In the genomic region with DNA sequence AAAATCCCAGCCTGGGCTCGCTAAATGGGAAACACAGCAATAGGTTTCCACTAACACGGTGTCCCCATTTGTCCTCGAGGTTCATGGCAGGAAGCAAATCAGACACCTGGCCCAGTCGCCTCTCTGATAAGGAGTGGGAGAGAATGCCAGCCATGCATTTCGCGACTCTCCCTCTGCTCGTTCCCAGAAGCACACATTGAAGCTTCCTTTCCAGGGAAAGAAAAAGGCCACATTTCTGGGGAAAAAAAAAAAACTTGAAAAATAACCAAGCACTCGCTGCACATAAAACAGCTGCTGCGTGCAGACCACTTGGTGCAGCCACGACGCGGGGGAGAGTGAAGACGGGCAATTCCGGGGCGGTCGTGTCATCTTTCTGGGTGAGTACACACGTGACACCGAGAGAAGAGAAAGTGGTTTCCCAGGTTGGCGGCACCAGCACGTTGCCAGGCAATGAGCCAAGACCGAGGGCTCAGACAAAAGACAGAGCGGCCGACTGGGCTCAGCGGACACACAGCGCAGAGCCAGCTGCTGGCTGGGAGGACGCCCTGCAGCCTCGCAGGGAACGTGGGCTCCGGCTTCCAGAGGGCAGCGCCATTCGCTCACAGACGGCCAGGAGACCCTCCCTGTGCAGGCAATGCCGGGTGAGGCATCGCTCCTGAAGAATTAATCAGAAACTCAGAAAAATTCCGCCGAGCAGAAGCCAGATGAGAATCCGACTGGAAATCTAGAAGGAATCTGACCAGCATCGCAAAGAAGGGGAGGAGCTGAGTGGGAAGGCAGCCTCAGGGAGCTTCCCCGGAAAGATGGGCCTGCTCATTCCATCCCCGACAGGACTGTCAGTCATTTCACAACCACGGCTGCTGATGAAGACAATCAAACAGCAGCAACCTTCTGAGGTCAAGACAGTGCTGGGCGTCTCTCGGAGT, we compare ENCODE assay signal across 9 cellular contexts.
A peak's percentile ranks its signal among the peaks of the same experiment; 100 is the strongest.
DNase-seq lines count a peak whose midpoint lies in the region; ATAC-seq lines count a peak whose summit lies in the region.
"Had no signal": no experiment of that assay in that cellular context is flagged by ENCODE, and none has a peak within 500 bp of the region (broad histone marks: within the 10 kb centered on the region; RNA-seq: fewer than 3 reads in every experiment).

No MANE protein-coding gene starts in this region.

- H3K9me3 Mint-ChIP-seq in activated CD8-positive, alpha-beta T cell treated with anti-CD3 and anti-CD28 coated beads, Interleukin-2, amount 10 ng/mL, durations not matched to agents 7 days and 5 days (ENCODE audit: insufficient read depth), result no peaks in the 10 kb centered on the region
- H3K9me3 Mint-ChIP-seq: neural crest cell had no signal

- peaks cover 3% of the 10 kb centered on the region for H3K4me1 Mint-ChIP-seq in activated CD8-positive, alpha-beta T cell treated with anti-CD3 and anti-CD28 coated beads, Interleukin-2, amount 10 ng/mL, durations not matched to agents 7 days and 5 days (ENCODE audit: low read depth)
- H3K4me1 Mint-ChIP-seq: neural crest cell had no signal

- DNase-seq in DMS79 treated with DMSO at 0.1 percent for 48 hours (lab: John Stamatoyannopoulos, UW) (peak; percentile 99), NCI-H1417 treated with DMSO at 0.1 percent for 48 hours (lab: John Stamatoyannopoulos, UW) (peak; percentile 25), head of caudate nucleus (peak in 41 of 42 donors; percentile 24 to 76 (median 48)), putamen (ENCODE audit: low spot score) (peak; percentile 7), germinal center (ENCODE audit: low spot score) (no peak)
- DNase-seq in activated CD8-positive, alpha-beta T cell treated with anti-CD3 and anti-CD28 coated beads, Interleukin-2, amount 10 ng/mL, durations not matched to agents 7 days and 5 days, result peak; percentile 39

- CTCF ChIA-PET in activated CD8-positive, alpha-beta T cell treated with anti-CD3 and anti-CD28 coated beads, Interleukin-2, amount 10 ng/mL, durations not matched to agents 7 days and 5 days (lab: Charles Lee), result no interaction called here

- H3K27me3 Mint-ChIP-seq in activated CD8-positive, alpha-beta T cell treated with anti-CD3 and anti-CD28 coated beads, Interleukin-2, amount 10 ng/mL, durations not matched to agents 7 days and 5 days (ENCODE audit: low read depth), result peaks cover 14% of the 10 kb centered on the region

- intact Hi-C loops in head of caudate nucleus (cut with DNase I), result no loop called here

- no peaks in the 10 kb centered on the region for H3K36me3 Mint-ChIP-seq in activated CD8-positive, alpha-beta T cell treated with anti-CD3 and anti-CD28 coated beads, Interleukin-2, amount 10 ng/mL, durations not matched to agents 7 days and 5 days (ENCODE audit: low read depth)

- POLR2A ChIA-PET in activated CD8-positive, alpha-beta T cell treated with anti-CD3 and anti-CD28 coated beads, Interleukin-2, amount 10 ng/mL, durations not matched to agents 7 days and 5 days (lab: Charles Lee), result no interaction called here

- H3K27ac Mint-ChIP-seq in activated CD8-positive, alpha-beta T cell treated with anti-CD3 and anti-CD28 coated beads, Interleukin-2, amount 10 ng/mL, durations not matched to agents 7 days and 5 days, result no peak overlapping the region

- peak; percentile 51 for ATAC-seq in activated CD8-positive, alpha-beta T cell treated with anti-CD3 and anti-CD28 coated beads, Interleukin-2, amount 10 ng/mL, durations not matched to agents 7 days and 5 days
- ATAC-seq in GM18511 (IDR thresholded peaks at IDR 0.05; ENCODE audit: unreplicated experiment), result no peak
- ATAC-seq in HG02588 (IDR thresholded peaks at IDR 0.05; ENCODE audit: unreplicated experiment), result no peak

- peak overlapping the region; percentile 39 for H3K4me3 Mint-ChIP-seq in activated CD8-positive, alpha-beta T cell treated with anti-CD3 and anti-CD28 coated beads, Interleukin-2, amount 10 ng/mL, durations not matched to agents 7 days and 5 days
- H3K4me3 Mint-ChIP-seq: neural crest cell had no signal
